ENCODE assay signal across 10 cellular contexts in genomic region chr3:140186421-140186920, GRCh38.
A peak's percentile ranks its signal among the peaks of the same experiment; 100 is the strongest.
DNase-seq lines count a peak whose midpoint lies in the region; ATAC-seq, FAIRE-seq and TF ChIP-seq lines count a peak whose summit lies in the region.
"Had no signal": no experiment of that assay in that cellular context is flagged by ENCODE, and none has a peak within 500 bp of the region (broad histone marks: within the 10 kb centered on the region; RNA-seq: fewer than 3 reads in every experiment).

No MANE protein-coding gene starts in this region.

- H3K27ac Mint-ChIP-seq in astrocyte (ENCODE audit: unreplicated experiment), result no peak overlapping the region

- H3K4me3 ChIP-seq in astrocyte (ENCODE audit: insufficient read depth, low read depth, low read length), result no peak overlapping the region
- H3K4me3 ChIP-seq: smooth muscle cell had no signal

- ATAC-seq in Right ventricle myocardium inferior (peak; percentile 61), GM18873 (IDR thresholded peaks at IDR 0.05; ENCODE audit: low FRiP score, unreplicated experiment) (no peak), GM18867 (IDR thresholded peaks at IDR 0.05; ENCODE audit: unreplicated experiment) (no peak), GM21360 (IDR thresholded peaks at IDR 0.05; ENCODE audit: unreplicated experiment) (no peak)

- DNase-seq in Right ventricle myocardium inferior (ENCODE audit: missing footprints) (no peak), cardiac septum (ENCODE audit: low spot score) (no peak), astrocyte (ENCODE audit: low read depth) (peak; percentile 89), RPMI8226 (no peak)
- DNase-seq: activated T-cell treated with anti-CD3 and anti-CD28 coated beads, Interleukin-2, amount 50 U/mL, for 48 hours had no signal

- H4K20me1 ChIP-seq in astrocyte (ENCODE audit: insufficient read depth, low read length), result no peaks in the 10 kb centered on the region

- H3K36me3 ChIP-seq in astrocyte (ENCODE audit: insufficient read depth, low read length), result no peaks in the 10 kb centered on the region

- H3K9me3 Mint-ChIP-seq in astrocyte (ENCODE audit: unreplicated experiment), result no peaks in the 10 kb centered on the region

- H3K9me3 ChIP-seq in astrocyte (ENCODE audit: insufficient read depth, low read depth, low read length), result no peaks in the 10 kb centered on the region

- H3K36me3 Mint-ChIP-seq in astrocyte (ENCODE audit: low read depth, unreplicated experiment), result peaks cover 13% of the 10 kb centered on the region

- peaks cover 15% of the 10 kb centered on the region for H3K4me1 ChIP-seq in astrocyte (ENCODE audit: insufficient read depth, low read length)

- intact Hi-C loops in Right ventricle myocardium inferior (cut with DNase I) (no loop called here), cardiac septum (cut with DNase I) (no loop called here)

- no peak overlapping the region for H3K9ac ChIP-seq in astrocyte (ENCODE audit: low read length)

- peaks cover 2% of the 10 kb centered on the region for H3K4me1 Mint-ChIP-seq in astrocyte (ENCODE audit: low read depth, unreplicated experiment)

- H2AFZ ChIP-seq in astrocyte (ENCODE audit: low read depth, low read length), result no peak overlapping the region

- no peaks in the 10 kb centered on the region for H3K27me3 Mint-ChIP-seq in astrocyte (ENCODE audit: low read depth, unreplicated experiment)

- no peak for FAIRE-seq in astrocyte (lab: Jason Lieb, UNC)
- peak; percentile 5 for FAIRE-seq in islet of Langerhans (lab: Jason Lieb, UNC)

- peak overlapping the region; percentile 62 for H3K27ac ChIP-seq in astrocyte (ENCODE audit: low read depth, low read length)

- no peaks in the 10 kb centered on the region for H3K27me3 ChIP-seq in astrocyte (ENCODE audit: insufficient read depth, low read length)

- no peak for TF ChIP-seq CTCF in astrocyte (IDR thresholded peaks at IDR 0.05; ENCODE audit: insufficient read depth, low read depth, low read length)

- H3K4me3 Mint-ChIP-seq in astrocyte (ENCODE audit: unreplicated experiment), result no peak overlapping the region

- peak overlapping the region; percentile 51 for H3K4me2 ChIP-seq in astrocyte (ENCODE audit: low read length)
- H3K4me2 ChIP-seq: smooth muscle cell had no signal

- no peaks in the 10 kb centered on the region for H3K79me2 ChIP-seq in astrocyte (ENCODE audit: insufficient read depth, low read length)
